ENCODE assay signal across 9 cellular contexts in genomic region chr12:91610561-91610960, GRCh38.
"Had no signal": no experiment of that assay in that cellular context is flagged by ENCODE, and none has a peak within 500 bp of the region (broad histone marks: within the 10 kb centered on the region; RNA-seq: fewer than 3 reads in every experiment).

No MANE protein-coding gene starts in this region.

- FAIRE-seq: HTR-8/SVneo had no signal

- H3K27ac Mint-ChIP-seq: HFFc6 had no signal

- DNase-seq: GM23248, GOT3, H7, HFFc6, IMR-90, KBM-7 had no signal

- ATAC-seq: HCT116 had no signal

- H3K9ac ChIP-seq: GM23248 had no signal

- H3K9me3 ChIP-seq: HAP-1 had no signal

- H3K4me1 ChIP-seq: HAP-1 had no signal

- H3K9me3 Mint-ChIP-seq: HFFc6 had no signal

- H3K27ac ChIP-seq: GM23248 had no signal

- H3K36me3 ChIP-seq: HAP-1 had no signal

- H2AFZ ChIP-seq: GM23248 had no signal

- H3K4me3 ChIP-seq: GM23248, HAP-1 had no signal

- H3K4me3 Mint-ChIP-seq: HFFc6 had no signal
